4 cellular contexts compared by ENCODE assay signal in genomic region chr2:213422211-213422610, GRCh38.
"Had no signal": no experiment of that assay in that cellular context is flagged by ENCODE, and none has a peak within 500 bp of the region (broad histone marks: within the 10 kb centered on the region; RNA-seq: fewer than 3 reads in every experiment).

No MANE protein-coding gene starts in this region.

- DNase-seq: H9, HCEC 1CT, IMR-90 had no signal

- H3K4me3 Mint-ChIP-seq: GM23338, H9 had no signal

- H3K4me1 Mint-ChIP-seq: GM23338, H9 had no signal

- H3K27ac Mint-ChIP-seq: GM23338, H9 had no signal

- H2AFZ ChIP-seq: GM23338 had no signal

- ATAC-seq: GM23338 had no signal

- H3K4me3 ChIP-seq: GM23338 had no signal

- H3K4me2 ChIP-seq: GM23338 had no signal
